Comparison of ENCODE assay signal across 1 cellular context in genomic region chr13:110530839-110531499, GRCh38.
TF ChIP-seq lines count a peak whose summit lies in the region.

No MANE protein-coding gene starts in this region.

TF ChIP-seq in H1, 55 proteins besides CTCF, POLR2A, EP300 and RAD21:
- TF ChIP-seq KDM5A (IDR thresholded peaks at IDR 0.05; ENCODE audit: low read length): no peak
- TF ChIP-seq HDAC2 (IDR thresholded peaks at IDR 0.05; ENCODE audit: borderline replicate concordance in 1 of 2, low read depth in 2 of 2, low read length in 2 of 2): no peak
- TF ChIP-seq CHD2 (IDR thresholded peaks at IDR 0.05; ENCODE audit: low read length): no peak
- TF ChIP-seq RNF2 (IDR thresholded peaks at IDR 0.05; ENCODE audit: borderline replicate concordance, low read depth, low read length, missing control alignments, poor library complexity, severe bottlenecking): no peak
- no peak for TF ChIP-seq SAP30 (IDR thresholded peaks at IDR 0.05; ENCODE audit: insufficient read depth, insufficient replicate concordance, low read length)
- TF ChIP-seq CBX8 (IDR thresholded peaks at IDR 0.05; ENCODE audit: borderline replicate concordance, low read depth, low read length): no peak
- TF ChIP-seq KDM1A (IDR thresholded peaks at IDR 0.05; ENCODE audit: borderline replicate concordance, low read length): no peak
- no peak for TF ChIP-seq SUZ12 (IDR thresholded peaks at IDR 0.05; ENCODE audit: low read length)
- no peak for TF ChIP-seq SIX5 (IDR thresholded peaks at IDR 0.05; ENCODE audit: low read depth, low read length)
- TF ChIP-seq E2F6 (IDR thresholded peaks at IDR 0.05): no peak
- TF ChIP-seq ATF3 (IDR thresholded peaks at IDR 0.05; ENCODE audit: insufficient read depth, low read depth, low read length): no peak
- no peak for TF ChIP-seq ASH2L (IDR thresholded peaks at IDR 0.05; ENCODE audit: low read length)
- no peak for TF ChIP-seq NANOG (IDR thresholded peaks at IDR 0.05; ENCODE audit: insufficient read depth, low read depth, low read length, poor library complexity, severe bottlenecking)
- TF ChIP-seq RXRA (IDR thresholded peaks at IDR 0.05; ENCODE audit: insufficient read depth, low read depth, low read length): no peak
- no peak for TF ChIP-seq HDAC6 (IDR thresholded peaks at IDR 0.05; ENCODE audit: low read depth, low read length)
